Comparison of ENCODE assay signal across 26 cellular contexts in the genomic region with DNA sequence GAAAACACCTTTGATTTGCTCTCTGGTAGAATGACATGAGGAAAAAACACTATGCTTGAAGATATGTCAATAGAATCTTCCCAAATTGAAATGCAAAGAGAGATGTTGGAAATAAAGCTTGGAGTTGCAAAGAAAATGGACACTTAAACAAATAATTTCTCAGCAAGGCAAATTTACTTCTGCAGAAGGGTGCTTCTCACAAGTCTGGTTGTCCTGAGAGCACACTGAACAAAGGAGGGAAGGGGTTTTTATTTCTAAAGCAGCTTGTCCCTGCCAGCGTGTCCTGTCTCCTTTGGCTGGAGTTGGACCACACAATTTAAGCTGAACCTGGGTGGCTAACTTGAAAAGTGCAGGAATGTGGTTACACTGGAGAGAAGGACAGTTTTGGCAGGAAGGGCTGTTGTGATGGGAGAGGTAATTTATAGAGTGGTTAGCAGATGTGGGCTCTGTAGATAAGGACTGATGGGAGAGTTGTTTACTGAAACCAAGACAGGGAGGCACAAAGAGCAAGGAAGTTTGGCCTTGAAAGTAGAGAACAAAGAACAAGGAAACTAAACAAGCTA.
"Had no signal": no experiment of that assay in that cellular context is flagged by ENCODE, and none has a peak within 500 bp of the region (broad histone marks: within the 10 kb centered on the region; RNA-seq: fewer than 3 reads in every experiment).

No MANE protein-coding gene starts in this region.

- H3K4me1 ChIP-seq: body of pancreas, esophagus muscularis mucosa, left ventricle myocardium inferior, pancreas, prostate gland, sigmoid colon, uterus had no signal

- H3K4me3 ChIP-seq: body of pancreas, esophagus muscularis mucosa, left ventricle myocardium inferior, lung, pancreas, prostate gland, sigmoid colon, uterus had no signal

- ATAC-seq: body of pancreas; pancreas; stimulated activated effector memory CD8-positive, alpha-beta T cell treated with anti-CD3 and anti-CD28 coated beads, Interleukin-12 subunit alpha, Interleukin-12 subunit beta, amount 100 ng/mL, for 72 hours; stimulated activated naive CD8-positive, alpha-beta T cell treated with anti-CD3 and anti-CD28 coated beads, Interleukin-15, amount 100 ng/mL, for 72 hours had no signal

- H3K27ac Mint-ChIP-seq: activated naive CD8-positive, alpha-beta T cell; nephron; stimulated activated effector memory CD8-positive, alpha-beta T cell treated with anti-CD3 and anti-CD28 coated beads, Interleukin-12 subunit alpha, Interleukin-12 subunit beta, amount 100 ng/mL, for 72 hours; stimulated activated naive CD8-positive, alpha-beta T cell treated with anti-CD3 and anti-CD28 coated beads, Interleukin-15, amount 100 ng/mL, for 72 hours; type B pancreatic cell had no signal

- H3K27me3 Mint-ChIP-seq: activated naive CD8-positive, alpha-beta T cell; stimulated activated naive CD8-positive, alpha-beta T cell treated with anti-CD3 and anti-CD28 coated beads, Interleukin-15, amount 100 ng/mL, for 72 hours; type B pancreatic cell had no signal

- H3K36me3 Mint-ChIP-seq: activated naive CD8-positive, alpha-beta T cell; stimulated activated effector memory CD8-positive, alpha-beta T cell treated with anti-CD3 and anti-CD28 coated beads, Interleukin-12 subunit alpha, Interleukin-12 subunit beta, amount 100 ng/mL, for 72 hours; type B pancreatic cell had no signal

- H3K36me3 ChIP-seq: esophagus muscularis mucosa, left ventricle myocardium inferior, pancreas, prostate gland, sigmoid colon, uterus had no signal

- H3K9me3 ChIP-seq: body of pancreas, pancreas, prostate gland, uterus had no signal

- H3K27ac ChIP-seq: body of pancreas, esophagus muscularis mucosa, left ventricle myocardium inferior, pancreas, prostate gland, sigmoid colon, uterus, VCaP had no signal

- H3K4me3 Mint-ChIP-seq: activated naive CD8-positive, alpha-beta T cell; nephron; stimulated activated effector memory CD8-positive, alpha-beta T cell treated with anti-CD3 and anti-CD28 coated beads, Interleukin-12 subunit alpha, Interleukin-12 subunit beta, amount 100 ng/mL, for 72 hours; stimulated activated naive CD8-positive, alpha-beta T cell treated with anti-CD3 and anti-CD28 coated beads, Interleukin-15, amount 100 ng/mL, for 72 hours; type B pancreatic cell had no signal

- DNase-seq: activated CD4-positive, alpha-beta T cell treated with anti-CD3 and anti-CD28 coated beads for 4 hours; activated CD4-positive, alpha-beta T cell treated with anti-CD3 and anti-CD28 coated beads, Interleukin-2, amount 50 U/mL, for 48 hours; activated CD8-positive, alpha-beta memory T cell treated with anti-CD3 and anti-CD28 coated beads for 24 hours; activated effector memory CD4-positive, alpha-beta T cell treated with Interleukin-2 at 50 U/mL for 16 hours; activated naive CD4-positive, alpha-beta T cell treated with Interleukin-2 at 50 U/mL for 16 hours; anterior cingulate cortex; body of pancreas; dermis blood vessel endothelial cell; effector CD4-positive, alpha-beta T cell; left ventricle myocardium inferior; pancreas; retina; sigmoid colon; small intestine; stimulated activated CD4-positive, alpha-beta T cell treated with anti-CD3 and anti-CD28 coated beads, Interleukin-4, amount 100 ng/mL, for 24 hours; stimulated activated naive CD8-positive, alpha-beta T cell treated with anti-CD3 and anti-CD28 coated beads, Interleukin-15, amount 100 ng/mL, for 72 hours; substantia nigra; uterus had no signal

- H3K4me1 Mint-ChIP-seq: nephron; stimulated activated effector memory CD8-positive, alpha-beta T cell treated with anti-CD3 and anti-CD28 coated beads, Interleukin-12 subunit alpha, Interleukin-12 subunit beta, amount 100 ng/mL, for 72 hours; stimulated activated naive CD8-positive, alpha-beta T cell treated with anti-CD3 and anti-CD28 coated beads, Interleukin-15, amount 100 ng/mL, for 72 hours had no signal

- H3K27me3 ChIP-seq: body of pancreas, esophagus muscularis mucosa, pancreas, sigmoid colon, uterus had no signal
